ENCODE assay signal across 1 cellular context in the genomic region with DNA sequence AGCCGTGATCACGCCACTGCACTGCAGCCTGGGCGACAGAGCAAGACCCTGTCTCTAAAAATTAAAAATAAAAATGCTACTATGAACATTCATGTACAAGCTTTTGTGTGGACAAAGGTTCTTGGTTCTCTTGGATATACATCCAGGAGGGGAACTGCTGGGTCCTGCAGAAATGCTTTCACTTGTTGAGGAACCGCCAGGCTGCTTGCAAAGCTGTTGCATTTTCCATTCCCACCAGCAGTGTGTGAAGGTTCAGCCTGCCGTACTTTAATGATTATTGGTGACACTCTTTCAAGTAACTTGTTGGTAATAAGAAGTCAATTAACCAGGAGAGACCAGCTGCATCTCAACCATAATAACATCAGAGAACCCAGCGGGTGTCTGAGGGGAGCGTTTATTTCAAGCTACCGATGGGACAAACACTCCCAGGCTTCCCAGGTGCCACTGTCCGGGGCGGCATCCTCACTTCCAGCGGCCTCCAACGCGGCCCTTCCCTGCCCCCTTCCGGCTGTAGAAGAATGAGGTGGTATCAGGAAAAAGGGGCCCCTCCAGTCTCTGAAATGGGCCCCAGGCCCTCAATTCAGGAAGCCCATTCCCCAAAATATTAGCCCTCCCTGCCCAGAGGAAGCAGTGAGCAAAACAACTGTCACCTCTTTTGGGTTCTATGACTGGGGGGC.
TF ChIP-seq lines count a peak whose summit lies in the region.

No MANE protein-coding gene starts in this region.

TF ChIP-seq in HepG2, 621 proteins besides CTCF, POLR2A, EP300 and RAD21:
- TF ChIP-seq PHF21A (CRISPR knock-in tag; IDR thresholded peaks at IDR 0.05) (no peak), NR2F1 (CRISPR knock-in tag; IDR thresholded peaks at IDR 0.05) (no peak), MTF2 (CRISPR knock-in tag; IDR thresholded peaks at IDR 0.05; ENCODE audit: borderline replicate concordance) (0 out of 2 replicates have a peak, but pooled peaks have one; percentile 30), MYNN (CRISPR knock-in tag; IDR thresholded peaks at IDR 0.05; ENCODE audit: low read depth) (no peak), ZNF562 (CRISPR knock-in tag; IDR thresholded peaks at IDR 0.05; ENCODE audit: borderline replicate concordance) (no peak), STAG1 (CRISPR knock-in tag; IDR thresholded peaks at IDR 0.05) (peak; percentile 69), NR2F2 (IDR thresholded peaks at IDR 0.05; ENCODE audit: borderline replicate concordance, low read depth) (no peak)
- TF ChIP-seq, protein P1, sequence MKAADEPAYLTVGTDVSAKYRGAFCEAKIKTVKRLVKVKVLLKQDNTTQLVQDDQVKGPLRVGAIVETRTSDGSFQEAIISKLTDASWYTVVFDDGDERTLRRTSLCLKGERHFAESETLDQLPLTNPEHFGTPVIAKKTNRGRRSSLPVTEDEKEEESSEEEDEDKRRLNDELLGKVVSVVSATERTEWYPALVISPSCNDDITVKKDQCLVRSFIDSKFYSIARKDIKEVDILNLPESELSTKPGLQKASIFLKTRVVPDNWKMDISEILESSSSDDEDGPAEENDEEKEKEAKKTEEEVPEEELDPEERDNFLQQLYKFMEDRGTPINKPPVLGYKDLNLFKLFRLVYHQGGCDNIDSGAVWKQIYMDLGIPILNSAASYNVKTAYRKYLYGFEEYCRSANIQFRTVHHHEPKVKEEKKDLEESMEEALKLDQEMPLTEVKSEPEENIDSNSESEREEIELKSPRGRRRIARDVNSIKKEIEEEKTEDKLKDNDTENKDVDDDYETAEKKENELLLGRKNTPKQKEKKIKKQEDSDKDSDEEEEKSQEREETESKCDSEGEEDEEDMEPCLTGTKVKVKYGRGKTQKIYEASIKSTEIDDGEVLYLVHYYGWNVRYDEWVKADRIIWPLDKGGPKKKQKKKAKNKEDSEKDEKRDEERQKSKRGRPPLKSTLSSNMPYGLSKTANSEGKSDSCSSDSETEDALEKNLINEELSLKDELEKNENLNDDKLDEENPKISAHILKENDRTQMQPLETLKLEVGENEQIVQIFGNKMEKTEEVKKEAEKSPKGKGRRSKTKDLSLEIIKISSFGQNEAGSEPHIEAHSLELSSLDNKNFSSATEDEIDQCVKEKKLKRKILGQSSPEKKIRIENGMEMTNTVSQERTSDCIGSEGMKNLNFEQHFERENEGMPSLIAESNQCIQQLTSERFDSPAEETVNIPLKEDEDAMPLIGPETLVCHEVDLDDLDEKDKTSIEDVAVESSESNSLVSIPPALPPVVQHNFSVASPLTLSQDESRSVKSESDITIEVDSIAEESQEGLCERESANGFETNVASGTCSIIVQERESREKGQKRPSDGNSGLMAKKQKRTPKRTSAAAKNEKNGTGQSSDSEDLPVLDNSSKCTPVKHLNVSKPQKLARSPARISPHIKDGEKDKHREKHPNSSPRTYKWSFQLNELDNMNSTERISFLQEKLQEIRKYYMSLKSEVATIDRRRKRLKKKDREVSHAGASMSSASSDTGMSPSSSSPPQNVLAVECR (CRISPR knock-in tag; IDR thresholded peaks at IDR 0.05; ENCODE audit: borderline replicate concordance) = 0 out of 2 replicates have a peak, but pooled peaks have one; percentile 17
- TF ChIP-seq, protein P2, sequence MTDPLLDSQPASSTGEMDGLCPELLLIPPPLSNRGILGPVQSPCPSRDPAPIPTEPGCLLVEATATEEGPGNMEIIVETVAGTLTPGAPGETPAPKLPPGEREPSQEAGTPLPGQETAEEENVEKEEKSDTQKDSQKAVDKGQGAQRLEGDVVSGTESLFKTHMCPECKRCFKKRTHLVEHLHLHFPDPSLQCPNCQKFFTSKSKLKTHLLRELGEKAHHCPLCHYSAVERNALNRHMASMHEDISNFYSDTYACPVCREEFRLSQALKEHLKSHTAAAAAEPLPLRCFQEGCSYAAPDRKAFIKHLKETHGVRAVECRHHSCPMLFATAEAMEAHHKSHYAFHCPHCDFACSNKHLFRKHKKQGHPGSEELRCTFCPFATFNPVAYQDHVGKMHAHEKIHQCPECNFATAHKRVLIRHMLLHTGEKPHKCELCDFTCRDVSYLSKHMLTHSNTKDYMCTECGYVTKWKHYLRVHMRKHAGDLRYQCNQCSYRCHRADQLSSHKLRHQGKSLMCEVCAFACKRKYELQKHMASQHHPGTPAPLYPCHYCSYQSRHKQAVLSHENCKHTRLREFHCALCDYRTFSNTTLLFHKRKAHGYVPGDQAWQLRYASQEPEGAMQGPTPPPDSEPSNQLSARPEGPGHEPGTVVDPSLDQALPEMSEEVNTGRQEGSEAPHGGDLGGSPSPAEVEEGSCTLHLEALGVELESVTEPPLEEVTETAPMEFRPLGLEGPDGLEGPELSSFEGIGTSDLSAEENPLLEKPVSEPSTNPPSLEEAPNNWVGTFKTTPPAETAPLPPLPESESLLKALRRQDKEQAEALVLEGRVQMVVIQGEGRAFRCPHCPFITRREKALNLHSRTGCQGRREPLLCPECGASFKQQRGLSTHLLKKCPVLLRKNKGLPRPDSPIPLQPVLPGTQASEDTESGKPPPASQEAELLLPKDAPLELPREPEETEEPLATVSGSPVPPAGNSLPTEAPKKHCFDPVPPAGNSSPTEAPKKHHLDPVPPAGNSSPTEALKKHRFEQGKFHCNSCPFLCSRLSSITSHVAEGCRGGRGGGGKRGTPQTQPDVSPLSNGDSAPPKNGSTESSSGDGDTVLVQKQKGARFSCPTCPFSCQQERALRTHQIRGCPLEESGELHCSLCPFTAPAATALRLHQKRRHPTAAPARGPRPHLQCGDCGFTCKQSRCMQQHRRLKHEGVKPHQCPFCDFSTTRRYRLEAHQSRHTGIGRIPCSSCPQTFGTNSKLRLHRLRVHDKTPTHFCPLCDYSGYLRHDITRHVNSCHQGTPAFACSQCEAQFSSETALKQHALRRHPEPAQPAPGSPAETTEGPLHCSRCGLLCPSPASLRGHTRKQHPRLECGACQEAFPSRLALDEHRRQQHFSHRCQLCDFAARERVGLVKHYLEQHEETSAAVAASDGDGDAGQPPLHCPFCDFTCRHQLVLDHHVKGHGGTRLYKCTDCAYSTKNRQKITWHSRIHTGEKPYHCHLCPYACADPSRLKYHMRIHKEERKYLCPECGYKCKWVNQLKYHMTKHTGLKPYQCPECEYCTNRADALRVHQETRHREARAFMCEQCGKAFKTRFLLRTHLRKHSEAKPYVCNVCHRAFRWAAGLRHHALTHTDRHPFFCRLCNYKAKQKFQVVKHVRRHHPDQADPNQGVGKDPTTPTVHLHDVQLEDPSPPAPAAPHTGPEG (CRISPR knock-in tag; IDR thresholded peaks at IDR 0.05) = no peak
